Comparison of ENCODE assay signal across 24 cellular contexts in the genomic region with DNA sequence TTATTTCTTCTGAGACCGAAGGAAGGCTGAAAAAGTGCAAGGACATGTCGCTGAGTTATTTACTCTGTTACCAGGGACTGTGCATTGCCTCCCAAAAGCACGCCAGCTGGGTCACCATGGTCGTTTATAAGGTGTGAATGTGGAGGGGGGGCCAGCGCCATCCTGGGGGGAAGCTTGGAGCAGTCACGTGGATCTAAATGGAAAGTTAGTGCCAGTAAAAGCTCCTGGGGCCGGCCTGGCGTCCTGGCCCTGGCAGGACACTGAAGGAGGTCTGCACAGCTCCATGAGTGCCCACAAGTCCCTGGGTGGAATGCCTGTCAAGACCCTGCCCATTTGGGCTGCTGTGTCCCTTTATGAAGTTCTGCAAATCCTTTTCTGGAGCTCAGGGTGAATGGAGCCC.
"Had no signal": no experiment of that assay in that cellular context is flagged by ENCODE, and none has a peak within 500 bp of the region (broad histone marks: within the 10 kb centered on the region; RNA-seq: fewer than 3 reads in every experiment).

No MANE protein-coding gene starts in this region.

- H3K36me3 ChIP-seq: left lung, lower lobe of right lung, ovary, right atrium auricular region, right lobe of liver, tibial nerve, upper lobe of left lung, vagina had no signal

- H3K27ac ChIP-seq: hepatocyte, left lung, lower lobe of right lung, ovary, right atrium auricular region, right lobe of liver, skin epidermis, tibial nerve, upper lobe of left lung, vagina had no signal

- H3K4me1 ChIP-seq: lower lobe of right lung, right atrium auricular region, right lobe of liver, upper lobe of left lung, vagina had no signal

- H3K4me2 ChIP-seq: hepatocyte had no signal

- H3K9me3 ChIP-seq: lower lobe of right lung, ovary, right lobe of liver, upper lobe of left lung, vagina had no signal

- FAIRE-seq: kidney had no signal

- H3K27me3 ChIP-seq: hepatocyte, ovary, right atrium auricular region, right lobe of liver, tibial nerve, upper lobe of left lung, vagina had no signal

- H3K4me3 Mint-ChIP-seq: naive thymus-derived CD4-positive, alpha-beta T cell; stimulated activated effector memory CD8-positive, alpha-beta T cell treated with anti-CD3 and anti-CD28 coated beads, Interleukin-12 subunit alpha, Interleukin-12 subunit beta, amount 100 ng/mL, for 72 hours; stimulated activated naive CD8-positive, alpha-beta T cell treated with anti-CD3 and anti-CD28 coated beads, Interleukin-15, Interleukin-2, amounts not matched to agents 100 ng/mL and 50 ng/mL, for 24 hours had no signal

- H2AFZ ChIP-seq: hepatocyte had no signal

- H3K36me3 Mint-ChIP-seq: natural killer cell treated with Interleukin-12 subunit alpha and Interleukin-12 subunit beta and Interleukin-15 and Interleukin-18, amount 100 ng/mL, for 72 hours; stimulated activated effector memory CD8-positive, alpha-beta T cell treated with anti-CD3 and anti-CD28 coated beads, Interleukin-12 subunit alpha, Interleukin-12 subunit beta, amount 100 ng/mL, for 72 hours had no signal

- DNase-seq: kidney; left colon; left lung; lower lobe of right lung; midbrain; mucosa of descending colon; naive thymus-derived CD4-positive, alpha-beta T cell; ovary; right lobe of liver; stimulated activated CD4-positive, alpha-beta T cell treated with anti-CD3 and anti-CD28 coated beads, Interleukin-12 subunit alpha, Interleukin-12 subunit beta, amount 100 ng/mL, for 4 hours; stimulated activated CD4-positive, alpha-beta T cell treated with anti-CD3 and anti-CD28 coated beads, Interleukin-15, amount 100 ng/mL, for 24 hours; stimulated activated CD4-positive, alpha-beta T cell treated with anti-CD3 and anti-CD28 coated beads, Interleukin-2, amount 100 ng/mL, for 24 hours; stimulated activated CD4-positive, alpha-beta T cell treated with anti-CD3 and anti-CD28 coated beads, Interleukin-4, amount 100 ng/mL, for 24 hours; stimulated activated naive CD4-positive, alpha-beta T cell; upper lobe of left lung had no signal

- H3K4me3 ChIP-seq: hepatocyte, left lung, lower lobe of right lung, mucosa of descending colon, ovary, right atrium auricular region, right lobe of liver, skin epidermis, tibial nerve, upper lobe of left lung, vagina had no signal

- ATAC-seq: left colon; left lung; lower lobe of right lung; mucosa of descending colon; naive thymus-derived CD4-positive, alpha-beta T cell; natural killer cell treated with Interleukin-12 subunit alpha and Interleukin-12 subunit beta and Interleukin-15 and Interleukin-18, amount 100 ng/mL, for 72 hours; right lobe of liver; stimulated activated effector memory CD8-positive, alpha-beta T cell treated with anti-CD3 and anti-CD28 coated beads, Interleukin-12 subunit alpha, Interleukin-12 subunit beta, amount 100 ng/mL, for 72 hours had no signal

- H3K9me3 Mint-ChIP-seq: natural killer cell treated with Interleukin-12 subunit alpha and Interleukin-12 subunit beta and Interleukin-15 and Interleukin-18, amount 100 ng/mL, for 72 hours; stimulated activated naive CD8-positive, alpha-beta T cell treated with anti-CD3 and anti-CD28 coated beads, Interleukin-15, Interleukin-2, amounts not matched to agents 100 ng/mL and 50 ng/mL, for 24 hours had no signal

- H3K79me2 ChIP-seq: hepatocyte had no signal

- H3K27ac Mint-ChIP-seq: naive thymus-derived CD4-positive, alpha-beta T cell; natural killer cell treated with Interleukin-12 subunit alpha and Interleukin-12 subunit beta and Interleukin-15 and Interleukin-18, amount 100 ng/mL, for 72 hours; progenitor cell of endocrine pancreas; stimulated activated naive CD8-positive, alpha-beta T cell treated with anti-CD3 and anti-CD28 coated beads, Interleukin-15, Interleukin-2, amounts not matched to agents 100 ng/mL and 50 ng/mL, for 24 hours had no signal
